9 cellular contexts compared by ENCODE assay signal in the genomic region with DNA sequence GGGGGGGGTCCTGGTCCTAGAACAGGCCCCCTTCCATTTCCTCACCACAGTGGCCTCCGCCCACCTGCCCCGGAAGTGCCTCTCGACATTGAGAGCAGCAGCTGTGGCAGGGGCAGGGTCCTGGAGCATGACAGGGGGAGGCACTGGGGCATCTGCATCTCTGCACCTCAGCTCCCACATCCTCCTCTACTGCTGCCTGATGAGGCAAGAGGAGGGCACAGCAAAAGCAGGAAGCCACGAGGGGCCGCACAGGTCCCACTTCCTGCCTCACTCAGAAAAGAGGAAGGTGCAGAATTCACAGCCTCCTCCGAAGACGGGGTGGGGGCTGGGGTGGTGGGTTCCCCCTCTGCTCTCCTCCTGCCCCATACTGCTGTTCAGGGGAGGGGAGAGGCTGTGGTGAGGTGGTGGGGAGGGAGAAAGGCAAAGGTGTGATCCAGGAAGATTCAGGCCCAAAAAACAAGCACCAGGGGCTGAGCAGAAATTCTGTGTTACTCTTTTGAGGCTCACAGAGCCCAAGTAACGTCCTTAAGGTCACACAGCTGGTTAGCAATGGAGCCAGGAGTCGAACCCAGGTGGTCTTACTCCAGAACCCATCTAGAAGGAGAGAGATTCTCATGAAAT. TPM values are rescaled to one million over a fixed set of nuclear protein-coding genes. Genes with fewer than 3 reads are reported as not detected.
DNase-seq lines count a peak whose midpoint lies in the region; ATAC-seq and TF ChIP-seq lines count a peak whose summit lies in the region.
"Had no signal": no experiment of that assay in that cellular context is flagged by ENCODE, and none has a peak within 500 bp of the region (broad histone marks: within the 10 kb centered on the region; RNA-seq: fewer than 3 reads in every experiment).

No MANE protein-coding gene starts in this region.

- H3K36me3 Mint-ChIP-seq in activated T-helper 2 cell treated with anti-CD3 and anti-CD28 coated beads, Interferon-gamma antibody, Interleukin-2, Interleukin-4, amounts not matched to agents 10 μg/mL and 5 μg/mL and 100 μg/mL, durations not matched to agents 14 hours and 24 hours and 36 hours (ENCODE audit: low read depth): peaks cover 83% of the 10 kb centered on the region
- H3K36me3 Mint-ChIP-seq in stimulated activated memory B cell treated with anti-CD40 and anti-IgM and Interleukin-4, amounts not matched to agents 10 μg/mL and 1 μg/mL and 100 μg/mL, for 72 hours: peaks cover 81% of the 10 kb centered on the region

- H3K27me3 ChIP-seq in Peyer's patch: no peaks in the 10 kb centered on the region
- H3K27me3 ChIP-seq in right lobe of liver: no peaks in the 10 kb centered on the region
- no peaks in the 10 kb centered on the region for H3K27me3 ChIP-seq in GM23248 (replicated peaks; ENCODE audit: insufficient read depth)

- H3F3A ChIP-seq in GM23248 (ENCODE audit: insufficient read depth): 0 out of 2 replicates have a peak, but pooled peaks cover 4% of the 10 kb centered on the region

- H3K79me2 ChIP-seq in GM23248 (ENCODE audit: insufficient read depth): no peaks in the 10 kb centered on the region

- no peaks in the 10 kb centered on the region for H3K9me3 ChIP-seq in Peyer's patch
- H3K9me3 ChIP-seq in right lobe of liver: no peaks in the 10 kb centered on the region
- H3K9me3 ChIP-seq in GM23248 (ENCODE audit: low read depth): no peaks in the 10 kb centered on the region

- ATAC-seq in GM18517 (IDR thresholded peaks at IDR 0.05; ENCODE audit: unreplicated experiment) (peak; percentile 94), HG02938 (IDR thresholded peaks at IDR 0.05; ENCODE audit: unreplicated experiment) (peak; percentile 85), right lobe of liver (peak; percentile 64 to 79 (median 71))
- peak; percentile 99 for ATAC-seq in stimulated activated memory B cell treated with anti-CD40 and anti-IgM and Interleukin-4, amounts not matched to agents 10 μg/mL and 1 μg/mL and 100 μg/mL, for 72 hours

- H3K4me2 ChIP-seq in GM23248 (ENCODE audit: unreplicated experiment): no peak overlapping the region

- peaks cover 77% of the 10 kb centered on the region for H3K4me1 Mint-ChIP-seq in activated T-helper 2 cell treated with anti-CD3 and anti-CD28 coated beads, Interferon-gamma antibody, Interleukin-2, Interleukin-4, amounts not matched to agents 10 μg/mL and 5 μg/mL and 100 μg/mL, durations not matched to agents 14 hours and 24 hours and 36 hours (ENCODE audit: low read depth)
- peaks cover 91% of the 10 kb centered on the region for H3K4me1 Mint-ChIP-seq in stimulated activated memory B cell treated with anti-CD40 and anti-IgM and Interleukin-4, amounts not matched to agents 10 μg/mL and 1 μg/mL and 100 μg/mL, for 72 hours

- no peaks in the 10 kb centered on the region for H3K9me2 ChIP-seq in GM23248 (ENCODE audit: insufficient read depth)

- peak overlapping the region; percentile 76 for H3K4me3 Mint-ChIP-seq in activated T-helper 2 cell treated with anti-CD3 and anti-CD28 coated beads, Interferon-gamma antibody, Interleukin-2, Interleukin-4, amounts not matched to agents 10 μg/mL and 5 μg/mL and 100 μg/mL, durations not matched to agents 14 hours and 24 hours and 36 hours (ENCODE audit: low read depth)
- peak overlapping the region; percentile 52 for H3K4me3 Mint-ChIP-seq in stimulated activated memory B cell treated with anti-CD40 and anti-IgM and Interleukin-4, amounts not matched to agents 10 μg/mL and 1 μg/mL and 100 μg/mL, for 72 hours

- 43% methylated on average over 5 of the region's 9 CpGs for WGBS in right lobe of liver (ENCODE audit: insufficient coverage, low coverage, low lambda C conversion rate, missing lambda C conversion rate)
- WGBS in GM23248 (ENCODE audit: low coverage in 1 of 2, low lambda C conversion rate in 2 of 2, missing lambda C conversion rate in 2 of 2), 2 experiments: 78 to 81% methylated on average over 7 to 9 of the region's 9 CpGs

- intact Hi-C loops in activated T-helper 2 cell treated with anti-CD3 and anti-CD28 coated beads, Interferon-gamma antibody, Interleukin-2, Interleukin-4, amounts not matched to agents 10 μg/mL and 5 μg/mL and 100 μg/mL, durations not matched to agents 14 hours and 24 hours and 36 hours (cut with micrococcal nuclease): loop anchor here (1.0 kb wide), 3 partner anchors 9 to 25 kb away; no protein-coding TSS in a partner anchor
- intact Hi-C loops in right lobe of liver (cut with DNase I): no loop called here

- DNase-seq in Peyer's patch (peak; percentile 67 to 98 (median 97)), right lobe of liver (peak; percentile 67 to 86 (median 73)), COR-L47 (lab: John Stamatoyannopoulos, UW) (no peak), GM23248 (no peak)
- peak; percentile 83 for DNase-seq in activated T-helper 2 cell treated with anti-CD3 and anti-CD28 coated beads, Interferon-gamma antibody, Interleukin-2, Interleukin-4, amounts not matched to agents 10 μg/mL and 5 μg/mL and 100 μg/mL, durations not matched to agents 14 hours and 24 hours and 36 hours (ENCODE audit: low spot score)

- TF ChIP-seq POLR2A in Peyer's patch (IDR thresholded peaks at IDR 0.05) (peak in 1 of 2 donors; percentile 22), right lobe of liver (IDR thresholded peaks at IDR 0.05) (no peak)

- no peak overlapping the region for H3K9ac ChIP-seq in GM23248

- no peaks in the 10 kb centered on the region for H4K20me1 ChIP-seq in GM23248 (ENCODE audit: insufficient read depth)

- H3K4me3 ChIP-seq in Peyer's patch: no peak overlapping the region
- H3K4me3 ChIP-seq in right lobe of liver: no peak overlapping the region
- H3K4me3 ChIP-seq in GM23248: no peak overlapping the region

- peaks cover 0 to 46% (median 0%) of the 10 kb centered on the region in 3 donors for H3K36me3 ChIP-seq in Peyer's patch
- H3K36me3 ChIP-seq in right lobe of liver: peaks cover 0 to 17% (median 2%) of the 10 kb centered on the region in 4 donors
- H3K36me3 ChIP-seq in GM23248 (ENCODE audit: low read depth): no peaks in the 10 kb centered on the region

- H2AFZ ChIP-seq in GM23248: no peak overlapping the region

- peak overlapping the region; percentile 85 for H3K27ac Mint-ChIP-seq in activated T-helper 2 cell treated with anti-CD3 and anti-CD28 coated beads, Interferon-gamma antibody, Interleukin-2, Interleukin-4, amounts not matched to agents 10 μg/mL and 5 μg/mL and 100 μg/mL, durations not matched to agents 14 hours and 24 hours and 36 hours
- peak overlapping the region; percentile 59 for H3K27ac Mint-ChIP-seq in stimulated activated memory B cell treated with anti-CD40 and anti-IgM and Interleukin-4, amounts not matched to agents 10 μg/mL and 1 μg/mL and 100 μg/mL, for 72 hours

- peak overlapping the region; percentile 76 to 94 (median 82) for H3K27ac ChIP-seq in Peyer's patch
- peak overlapping the region; percentile 21 to 47 (median 38) for H3K27ac ChIP-seq in right lobe of liver
- H3K27ac ChIP-seq in GM23248: no peak overlapping the region

- no peaks in the 10 kb centered on the region for H3K27me3 Mint-ChIP-seq in activated T-helper 2 cell treated with anti-CD3 and anti-CD28 coated beads, Interferon-gamma antibody, Interleukin-2, Interleukin-4, amounts not matched to agents 10 μg/mL and 5 μg/mL and 100 μg/mL, durations not matched to agents 14 hours and 24 hours and 36 hours (ENCODE audit: low read depth)
- H3K27me3 Mint-ChIP-seq in stimulated activated memory B cell treated with anti-CD40 and anti-IgM and Interleukin-4, amounts not matched to agents 10 μg/mL and 1 μg/mL and 100 μg/mL, for 72 hours: no peaks in the 10 kb centered on the region

- H3K4me1 ChIP-seq in Peyer's patch (peaks cover 0 to 55% (median 30%) of the 10 kb centered on the region in 4 donors), right lobe of liver (peaks cover 0 to 7% (median 0%) of the 10 kb centered on the region in 4 donors), GM23248 (ENCODE audit: insufficient read depth) (no peaks in the 10 kb centered on the region)

- in situ Hi-C loops in GM23248 (cut with MboI): no loop called here

- H3K9me3 Mint-ChIP-seq in activated T-helper 2 cell treated with anti-CD3 and anti-CD28 coated beads, Interferon-gamma antibody, Interleukin-2, Interleukin-4, amounts not matched to agents 10 μg/mL and 5 μg/mL and 100 μg/mL, durations not matched to agents 14 hours and 24 hours and 36 hours: no peaks in the 10 kb centered on the region
- peaks cover 5% of the 10 kb centered on the region for H3K9me3 Mint-ChIP-seq in stimulated activated memory B cell treated with anti-CD40 and anti-IgM and Interleukin-4, amounts not matched to agents 10 μg/mL and 1 μg/mL and 100 μg/mL, for 72 hours

- no peak for TF ChIP-seq CTCF in Peyer's patch (IDR thresholded peaks at IDR 0.05)
- TF ChIP-seq CTCF in right lobe of liver (IDR thresholded peaks at IDR 0.05): no peak

RNA-seq across cellular contexts. Expression of gene AKNA, which starts 14.7 kb away (rescaled TPM):
- total RNA-seq in Peyer's patch (100 to 1,000 TPM in 1 of 4 donors, 10 to 100 TPM in 3; 41.7 to 174 (median 75.0) TPM), right lobe of liver (10 to 100 TPM in 3 of 6 experiments, 1 to 10 TPM in 3; 4.7 to 15.1 (median 9.8) TPM)
- 152 TPM in 2 replicates for total RNA-seq in activated T-helper 2 cell treated with anti-CD3 and anti-CD28 coated beads, Interferon-gamma antibody, Interleukin-2, Interleukin-4, amounts not matched to agents 10 μg/mL and 5 μg/mL and 100 μg/mL, durations not matched to agents 14 hours and 24 hours and 36 hours
- total RNA-seq in GM23248 (2014; rRNA removed; shearing (Covaris generic)): 6.6 and 8.1 TPM in 2 replicates
- 1.8 and 1.9 TPM in 2 replicates for polyA plus RNA-seq in GM23248 (2016; fragmentation: Nextera tagmentation; extraction: Ambion mirVana)

RNA-seq across cellular contexts. Expression of gene ORM2, which starts 43.4 kb away (rescaled TPM):
- total RNA-seq in Peyer's patch: not detected
- total RNA-seq in activated T-helper 2 cell treated with anti-CD3 and anti-CD28 coated beads, Interferon-gamma antibody, Interleukin-2, Interleukin-4, amounts not matched to agents 10 μg/mL and 5 μg/mL and 100 μg/mL, durations not matched to agents 14 hours and 24 hours and 36 hours: not detected in 2 replicates
- total RNA-seq in right lobe of liver: 1,000 to 10,000 TPM; 3,162 to 5,107 (median 3,869) TPM
- total RNA-seq in GM23248 (2014; rRNA removed; shearing (Covaris generic)): not detected in 2 replicates
- polyA plus RNA-seq in GM23248 (2016; fragmentation: Nextera tagmentation; extraction: Ambion mirVana): not detected in 2 replicates
- total RNA-seq: kidney epithelial cell had no signal

RNA-seq across cellular contexts. Expression of gene ORM1, which starts 50.2 kb away (rescaled TPM):
- total RNA-seq in Peyer's patch (not detected), right lobe of liver (over 10,000 TPM; 11,577 to 28,471 (median 22,756) TPM)
- not detected in 2 replicates for total RNA-seq in activated T-helper 2 cell treated with anti-CD3 and anti-CD28 coated beads, Interferon-gamma antibody, Interleukin-2, Interleukin-4, amounts not matched to agents 10 μg/mL and 5 μg/mL and 100 μg/mL, durations not matched to agents 14 hours and 24 hours and 36 hours
- total RNA-seq in GM23248 (2014; rRNA removed; shearing (Covaris generic)): not detected in 2 replicates
- polyA plus RNA-seq in GM23248 (2016; fragmentation: Nextera tagmentation; extraction: Ambion mirVana): not detected in 2 replicates
- total RNA-seq: kidney epithelial cell had no signal

Comparison
In these comparisons a context has a peak if more than half of its experiments do, and no peak if none do; other contexts are left out.
1. DNase-seq: peak in Peyer's patch (3 of 3), activated T-helper 2 cell treated with anti-CD3 and anti-CD28 coated beads, Interferon-gamma antibody, Interleukin-2, Interleukin-4, amounts not matched to agents 10 μg/mL and 5 μg/mL and 100 μg/mL, durations not matched to agents 14 hours and 24 hours and 36 hours (single experiment) and right lobe of liver (3 of 3); none in COR-L47 (single experiment) and GM23248 (single experiment).
2. RNA of gene ORM2, which starts 43.4 kb away (total RNA-seq): 3,162 to 5,107 TPM in right lobe of liver; not detected in Peyer's patch, not detected in activated T-helper 2 cell treated with anti-CD3 and anti-CD28 coated beads, Interferon-gamma antibody, Interleukin-2, Interleukin-4, amounts not matched to agents 10 μg/mL and 5 μg/mL and 100 μg/mL, durations not matched to agents 14 hours and 24 hours and 36 hours and not detected in GM23248; every median in the first group is over 1,000 times any median in the second.
3. RNA of gene ORM1, which starts 50.2 kb away (total RNA-seq): 11,577 to 28,471 TPM in right lobe of liver; not detected in Peyer's patch, not detected in activated T-helper 2 cell treated with anti-CD3 and anti-CD28 coated beads, Interferon-gamma antibody, Interleukin-2, Interleukin-4, amounts not matched to agents 10 μg/mL and 5 μg/mL and 100 μg/mL, durations not matched to agents 14 hours and 24 hours and 36 hours and not detected in GM23248; every median in the first group is over 1,000 times any median in the second.
4. Peak in every context shown above with its lines, with median percentiles within 50 percentile points of each other: ATAC-seq.